8 cellular contexts compared by ENCODE assay signal in genomic region chr12:92134638-92135274, GRCh38. TPM values are rescaled to one million over a fixed set of nuclear protein-coding genes. Genes with fewer than 3 reads are reported as not detected.
DNase-seq lines count a peak whose midpoint lies in the region; ATAC-seq and TF ChIP-seq lines count a peak whose summit lies in the region.

No MANE protein-coding gene starts in this region.

- H3K79me2 ChIP-seq in ACC112 (ENCODE audit: control insufficient read depth, insufficient read depth, low read length, unreplicated experiment): peaks cover 77% of the 10 kb centered on the region

- peak; percentile 68 for ATAC-seq in activated T-helper 17 cell treated with anti-CD3 and anti-CD28 coated beads, Interleukin-2, amount 50 U/mL, for 72 hours (replicated peaks)
- ATAC-seq in lower lobe of right lung (peak in 1 of 2 donors; percentile 34), GM19452 (IDR thresholded peaks at IDR 0.05; ENCODE audit: unreplicated experiment) (no peak), GM18517 (IDR thresholded peaks at IDR 0.05; ENCODE audit: unreplicated experiment) (no peak)

- H3K36me3 ChIP-seq in ACC112 (ENCODE audit: insufficient read depth, low read length) (peaks cover under 1% of the 10 kb centered on the region; the same call in 1 of the 2 replicates), lower lobe of right lung (no peaks in the 10 kb centered on the region)

- H3K27me3 ChIP-seq in ACC112 (ENCODE audit: insufficient read depth, low read length): no peaks in the 10 kb centered on the region
- no peaks in the 10 kb centered on the region for H3K27me3 ChIP-seq in lower lobe of right lung (ENCODE audit: low read depth)

- intact Hi-C loops in lower lobe of right lung (cut with DNase I): loop anchor here (10.0 kb wide), 2 partner anchors 60 to 320 kb away; no protein-coding TSS in a partner anchor

- no peak for TF ChIP-seq CTCF in HFF-Myc (IDR thresholded peaks at IDR 0.05; ENCODE audit: low read depth, low read length, missing control alignments)
- TF ChIP-seq CTCF in lower lobe of right lung (IDR thresholded peaks at IDR 0.05): no peak

- in situ Hi-C loops in G401 (cut with HindIII; ENCODE audit: low sequenced_read_pairs): no loop called here

- peak overlapping the region; percentile 87 for H3K27ac Mint-ChIP-seq in activated T-helper 17 cell treated with anti-CD3 and anti-CD28 coated beads, Interleukin-2, amount 50 U/mL, for 72 hours

- no peaks in the 10 kb centered on the region for H3K9me3 ChIP-seq in lower lobe of right lung

- peak overlapping the region; percentile 96 for H3K27ac ChIP-seq in ACC112 (ENCODE audit: low read depth, low read length)
- peak overlapping the region; percentile 40 for H3K27ac ChIP-seq in lower lobe of right lung

- H3K27me3 Mint-ChIP-seq in activated T-helper 17 cell treated with anti-CD3 and anti-CD28 coated beads, Interleukin-2, amount 50 U/mL, for 72 hours: no peaks in the 10 kb centered on the region

- H3K9me3 Mint-ChIP-seq in activated T-helper 17 cell treated with anti-CD3 and anti-CD28 coated beads, Interleukin-2, amount 50 U/mL, for 72 hours: no peaks in the 10 kb centered on the region

- no peak overlapping the region for H2AFZ ChIP-seq in ACC112 (ENCODE audit: low read length, unreplicated experiment)

- peak overlapping the region; percentile 60 for H3K4me3 ChIP-seq in ACC112 (ENCODE audit: low read depth, low read length)
- no peak overlapping the region for H3K4me3 ChIP-seq in HFF-Myc (replicated peaks; ENCODE audit: low read depth, low read length)
- peak overlapping the region; percentile 4 for H3K4me3 ChIP-seq in lower lobe of right lung

- H3K36me3 Mint-ChIP-seq in activated T-helper 17 cell treated with anti-CD3 and anti-CD28 coated beads, Interleukin-2, amount 50 U/mL, for 72 hours (ENCODE audit: low read depth): peaks cover 91% of the 10 kb centered on the region

- H3K4me3 Mint-ChIP-seq in activated T-helper 17 cell treated with anti-CD3 and anti-CD28 coated beads, Interleukin-2, amount 50 U/mL, for 72 hours: peak overlapping the region; percentile 100

- H3K4me1 Mint-ChIP-seq in activated T-helper 17 cell treated with anti-CD3 and anti-CD28 coated beads, Interleukin-2, amount 50 U/mL, for 72 hours: peaks cover 56% of the 10 kb centered on the region

- H3K4me1 ChIP-seq in ACC112 (ENCODE audit: control insufficient read depth, insufficient read depth, low read length, unreplicated experiment): peaks cover 85% of the 10 kb centered on the region
- peaks cover 90% of the 10 kb centered on the region for H3K4me1 ChIP-seq in lower lobe of right lung

- DNase-seq in HFF-Myc (ENCODE audit: extremely low read depth, low read depth) (peak; percentile 62), lower lobe of right lung (no peak), NCI-H1048 (lab: John Stamatoyannopoulos, UW) (no peak), G401 (ENCODE audit: low spot score) (no peak)

RNA-seq across cellular contexts. Expression of gene BTG1, which starts 10.9 kb away (rescaled TPM):
- total RNA-seq in activated T-helper 17 cell treated with anti-CD3 and anti-CD28 coated beads, Interleukin-2, amount 50 U/mL, for 72 hours: 100 to 1,000 TPM; 131 to 648 TPM
- total RNA-seq in lower lobe of right lung: 159 TPM
- total RNA-seq in G401 (2014; rRNA removed; shearing (Covaris generic)): 0.10 and 0.68 TPM in 2 replicates

Comparison
In these comparisons a context has a peak if more than half of its experiments do, and no peak if none do; other contexts are left out.
1. RNA of gene BTG1, which starts 10.9 kb away (total RNA-seq): 131 to 648 TPM in activated T-helper 17 cell treated with anti-CD3 and anti-CD28 coated beads, Interleukin-2, amount 50 U/mL, for 72 hours and 159 TPM in lower lobe of right lung (single experiment); 0.10 to 0.68 TPM in G401; every median in the first group is over 10 times any median in the second.